ENCODE assay signal across 7 cellular contexts in genomic region chr2:106566484-106566883, GRCh38.
DNase-seq lines count a peak whose midpoint lies in the region; ATAC-seq, FAIRE-seq and TF ChIP-seq lines count a peak whose summit lies in the region.
"Not testable (repeated sequence)": the region's sequence is repeated elsewhere in the genome, so short reads cannot be mapped to it uniquely, and the experiment has no call there.

No MANE protein-coding gene starts in this region.

- H3K79me2 ChIP-seq in astrocyte (ENCODE audit: insufficient read depth, low read length); HepG2 (ENCODE audit: insufficient read depth, low read length): not testable (repeated sequence)

- not testable (repeated sequence) for H4K91ac ChIP-seq in neuronal stem cell (ENCODE audit: low read depth, low read length, poor library complexity)

- peak overlapping the region; percentile 39 for H3K4me2 ChIP-seq in BLaER1
- not testable (repeated sequence) for H3K4me2 ChIP-seq in astrocyte (ENCODE audit: low read length); HepG2 (ENCODE audit: low read depth, low read length); neuronal stem cell (ENCODE audit: insufficient read depth, low read length, poor library complexity, severe bottlenecking)

- H3K4ac ChIP-seq in neuronal stem cell (ENCODE audit: low read length) = not testable (repeated sequence)

- H3K27me3 ChIP-seq in BLaER1; WERI-Rb-1 (ENCODE audit: insufficient read depth, low read depth, severe bottlenecking); astrocyte (ENCODE audit: insufficient read depth, low read length); HepG2 (ENCODE audit: control insufficient read depth in 1 of 2, insufficient read depth in 2 of 2, low read length in 2 of 2); neuronal stem cell (ENCODE audit: control insufficient read depth in 3 of 3, insufficient read depth in 3 of 3, low read depth in 1 of 3, low read length in 3 of 3): not testable (repeated sequence)

- TF ChIP-seq EP300 in HepG2 (IDR thresholded peaks at IDR 0.05; ENCODE audit: low read depth in 2 of 2, low read length in 2 of 2); HepG2 (CRISPR knock-in tag; IDR thresholded peaks at IDR 0.05; ENCODE audit: borderline replicate concordance): not testable (repeated sequence)

- H2AFZ ChIP-seq in astrocyte (ENCODE audit: low read depth, low read length); HepG2 (ENCODE audit: low read length): not testable (repeated sequence)
- H2AFZ ChIP-seq in neuronal stem cell (ENCODE audit: low read length) = peak overlapping the region; percentile 45

- H3K9me3 ChIP-seq in BLaER1; WERI-Rb-1 (ENCODE audit: severe bottlenecking); astrocyte (ENCODE audit: insufficient read depth, low read depth, low read length); HepG2 (ENCODE audit: low read length); neuronal stem cell (replicated peaks in 1 of 2; ENCODE audit: control insufficient read depth in 2 of 2, insufficient read depth in 1 of 2, low read depth in 1 of 2, low read length in 2 of 2): not testable (repeated sequence)

- TF ChIP-seq POLR2A in HepG2 (IDR thresholded peaks at IDR 0.05; ENCODE audit: insufficient read depth in 1 of 2, low read depth in 2 of 2, low read length in 2 of 2) = not testable (repeated sequence)

- not testable (repeated sequence) for H3K36me3 Mint-ChIP-seq in activated T-helper 17 cell treated with anti-CD3 and anti-CD28 coated beads, Interleukin-2, amount 50 U/mL, for 72 hours (ENCODE audit: low read depth); astrocyte (ENCODE audit: low read depth, unreplicated experiment); stimulated activated naive CD8-positive, alpha-beta T cell treated with anti-CD3 and anti-CD28 coated beads, Interleukin-15, Interleukin-2, amounts not matched to agents 100 ng/mL and 50 ng/mL, for 24 hours (ENCODE audit: low read depth)

- POLR2A ChIA-PET in HepG2 (lab: Yijun Ruan, JAX) = not testable (repeated sequence)

- not testable (repeated sequence) for H4K20me1 ChIP-seq in BLaER1; astrocyte (ENCODE audit: insufficient read depth, low read length); HepG2 (ENCODE audit: insufficient read depth, low read length)

- in situ Hi-C loops in HepG2 (cut with HindIII; ENCODE audit: extremely low pct_ligation_motif_present, low pct_unique_long_range_greater_than_20kb) = not testable (repeated sequence)

- H2AK5ac ChIP-seq in neuronal stem cell (ENCODE audit: low read depth, low read length) = not testable (repeated sequence)

- H3K18ac ChIP-seq in neuronal stem cell (ENCODE audit: low read length) = not testable (repeated sequence)

- not testable (repeated sequence) for BruUV-seq in HepG2 (replicated peaks; lab: Mats Ljungman, UMichigan)

- not testable (repeated sequence) for H2BK5ac ChIP-seq in neuronal stem cell (ENCODE audit: low read length)

- not testable (repeated sequence) for H2BK12ac ChIP-seq in neuronal stem cell (ENCODE audit: low read length)

- not testable (repeated sequence) for H3K9me3 Mint-ChIP-seq in activated T-helper 17 cell treated with anti-CD3 and anti-CD28 coated beads, Interleukin-2, amount 50 U/mL, for 72 hours; astrocyte (ENCODE audit: unreplicated experiment); stimulated activated naive CD8-positive, alpha-beta T cell treated with anti-CD3 and anti-CD28 coated beads, Interleukin-15, Interleukin-2, amounts not matched to agents 100 ng/mL and 50 ng/mL, for 24 hours

- ATAC-seq in activated T-helper 17 cell treated with anti-CD3 and anti-CD28 coated beads, Interleukin-2, amount 50 U/mL, for 72 hours (replicated peaks); HepG2: not testable (repeated sequence)

- TF ChIP-seq RAD21 in HepG2 (CRISPR knock-in tag; IDR thresholded peaks at IDR 0.05) = not testable (repeated sequence)

- peak overlapping the region; percentile 40 for H3K4me3 Mint-ChIP-seq in activated T-helper 17 cell treated with anti-CD3 and anti-CD28 coated beads, Interleukin-2, amount 50 U/mL, for 72 hours
- H3K4me3 Mint-ChIP-seq in astrocyte (ENCODE audit: unreplicated experiment); stimulated activated naive CD8-positive, alpha-beta T cell treated with anti-CD3 and anti-CD28 coated beads, Interleukin-15, Interleukin-2, amounts not matched to agents 100 ng/mL and 50 ng/mL, for 24 hours: not testable (repeated sequence)

- not testable (repeated sequence) for H3K27ac ChIP-seq in BLaER1; astrocyte (ENCODE audit: low read depth, low read length); HepG2 (ENCODE audit: extremely low read length, insufficient read depth, low read length); neuronal stem cell (replicated peaks; ENCODE audit: low read length)
- H3K27ac ChIP-seq in WERI-Rb-1 = peak overlapping the region; percentile 54

- H3K9ac ChIP-seq in BLaER1; astrocyte (ENCODE audit: low read length); HepG2 (ENCODE audit: insufficient read depth, low read depth, low read length); neuronal stem cell (ENCODE audit: low read depth, low read length, poor library complexity): not testable (repeated sequence)

- H3K27me3 Mint-ChIP-seq in activated T-helper 17 cell treated with anti-CD3 and anti-CD28 coated beads, Interleukin-2, amount 50 U/mL, for 72 hours = peaks cover 46% of the 10 kb centered on the region
- peaks cover 16% of the 10 kb centered on the region for H3K27me3 Mint-ChIP-seq in astrocyte (ENCODE audit: low read depth, unreplicated experiment)
- H3K27me3 Mint-ChIP-seq in stimulated activated naive CD8-positive, alpha-beta T cell treated with anti-CD3 and anti-CD28 coated beads, Interleukin-15, Interleukin-2, amounts not matched to agents 100 ng/mL and 50 ng/mL, for 24 hours = not testable (repeated sequence)

- H3K14ac ChIP-seq in neuronal stem cell (ENCODE audit: low read length) = not testable (repeated sequence)

- H3K4me1 Mint-ChIP-seq in activated T-helper 17 cell treated with anti-CD3 and anti-CD28 coated beads, Interleukin-2, amount 50 U/mL, for 72 hours = not testable (repeated sequence)
- peaks cover 21% of the 10 kb centered on the region for H3K4me1 Mint-ChIP-seq in astrocyte (ENCODE audit: low read depth, unreplicated experiment)
- peaks cover 36% of the 10 kb centered on the region for H3K4me1 Mint-ChIP-seq in stimulated activated naive CD8-positive, alpha-beta T cell treated with anti-CD3 and anti-CD28 coated beads, Interleukin-15, Interleukin-2, amounts not matched to agents 100 ng/mL and 50 ng/mL, for 24 hours (ENCODE audit: low read depth)

- not testable (repeated sequence) for H3K4me3 ChIP-seq in BLaER1; WERI-Rb-1 (ENCODE audit: low read depth, low read length); astrocyte (ENCODE audit: insufficient read depth, low read depth, low read length); HepG2 (replicated peaks in 1 of 3; ENCODE audit: insufficient read depth in 1 of 3, low read depth in 2 of 3, low read length in 3 of 3); neuronal stem cell (ENCODE audit: low read length in 2 of 2)

- H2BK120ac ChIP-seq in neuronal stem cell (ENCODE audit: low read depth, low read length) = not testable (repeated sequence)

- not testable (repeated sequence) for FAIRE-seq in astrocyte (lab: Jason Lieb, UNC); HepG2 (lab: Jason Lieb, UNC)

- peaks cover 41% of the 10 kb centered on the region for H3K4me1 ChIP-seq in BLaER1
- not testable (repeated sequence) for H3K4me1 ChIP-seq in astrocyte (ENCODE audit: insufficient read depth, low read length); HepG2 (ENCODE audit: insufficient read depth, low read length); neuronal stem cell (ENCODE audit: control insufficient read depth in 2 of 2, insufficient read depth in 1 of 2, low read depth in 1 of 2, low read length in 2 of 2)

- not testable (repeated sequence) for TF ChIP-seq CTCF in WERI-Rb-1 (IDR thresholded peaks at IDR 0.05; ENCODE audit: low read depth, low read length); astrocyte (IDR thresholded peaks at IDR 0.05; ENCODE audit: insufficient read depth, low read depth, low read length); HepG2 (CRISPR knock-in tag; IDR thresholded peaks at IDR 0.05)

- not testable (repeated sequence) for H3K36me3 ChIP-seq in BLaER1; WERI-Rb-1; astrocyte (ENCODE audit: insufficient read depth, low read length); HepG2 (replicated peaks in 1 of 2; ENCODE audit: control insufficient read depth in 1 of 2, insufficient read depth in 2 of 2, low read length in 2 of 2); neuronal stem cell (replicated peaks in 1 of 2; ENCODE audit: control insufficient read depth in 2 of 2, insufficient read depth in 2 of 2, low read length in 2 of 2)

- H4K8ac ChIP-seq in neuronal stem cell (ENCODE audit: low read depth, low read length) = not testable (repeated sequence)

- H2BK15ac ChIP-seq in neuronal stem cell (ENCODE audit: low read length) = not testable (repeated sequence)

- not testable (repeated sequence) for H3K23ac ChIP-seq in neuronal stem cell (ENCODE audit: low read depth, low read length, poor library complexity)

- intact Hi-C loops in HepG2 (cut with micrococcal nuclease; ENCODE audit: unreplicated experiment) = not testable (repeated sequence)

- H3K27ac Mint-ChIP-seq in activated T-helper 17 cell treated with anti-CD3 and anti-CD28 coated beads, Interleukin-2, amount 50 U/mL, for 72 hours = peak overlapping the region; percentile 74
- H3K27ac Mint-ChIP-seq in astrocyte (ENCODE audit: unreplicated experiment) = peak overlapping the region; percentile 86
- H3K27ac Mint-ChIP-seq in stimulated activated naive CD8-positive, alpha-beta T cell treated with anti-CD3 and anti-CD28 coated beads, Interleukin-15, Interleukin-2, amounts not matched to agents 100 ng/mL and 50 ng/mL, for 24 hours = peak overlapping the region; percentile 66

- not testable (repeated sequence) for DNase-seq in WERI-Rb-1; astrocyte (ENCODE audit: low read depth); HepG2 (ENCODE audit: low spot score); neuronal stem cell (ENCODE audit: low spot score)

- CTCF ChIA-PET in HepG2 (lab: Yijun Ruan, JAX; ENCODE audit: low intra/inter-chr PET ratio, low total read pairs) = not testable (repeated sequence)

- H3K79me1 ChIP-seq in neuronal stem cell (ENCODE audit: low read depth, low read length) = not testable (repeated sequence)
